ENCODE assay signal across 14 cellular contexts in the genomic region with DNA sequence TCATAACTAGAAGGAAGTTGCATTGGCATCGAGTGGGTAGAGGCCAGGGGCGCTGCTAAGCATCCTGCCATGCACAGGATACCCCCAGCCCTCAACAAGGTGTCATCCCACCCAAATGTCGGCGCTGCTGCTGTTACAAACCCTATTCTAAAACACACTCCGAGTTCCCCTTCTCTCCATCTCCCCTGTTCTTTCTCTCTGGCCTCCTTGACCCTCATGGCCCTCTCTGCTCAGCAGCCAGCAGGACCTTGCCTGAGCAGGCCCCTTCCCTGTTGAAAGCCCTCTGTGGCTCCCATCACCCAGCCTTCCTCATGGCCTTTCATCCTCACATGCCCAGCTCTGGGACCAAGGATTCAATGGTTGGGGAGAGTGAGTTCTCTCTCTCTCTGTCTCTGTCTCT. TPM values are rescaled to one million over a fixed set of nuclear protein-coding genes. Genes with fewer than 3 reads are reported as not detected.
DNase-seq lines count a peak whose midpoint lies in the region; ATAC-seq and TF ChIP-seq lines count a peak whose summit lies in the region.
"Had no signal": no experiment of that assay in that cellular context is flagged by ENCODE, and none has a peak within 500 bp of the region (broad histone marks: within the 10 kb centered on the region; RNA-seq: fewer than 3 reads in every experiment).

No MANE protein-coding gene starts in this region.

- H4K20me1 ChIP-seq in BLaER1 treated with 17β-estradiol and CSF1 and Interleukin-3, amounts not matched to agents 10 nM and 100 nM = no peaks in the 10 kb centered on the region

- peaks cover 9% of the 10 kb centered on the region for H3K4me1 Mint-ChIP-seq in endothelial cell (ENCODE audit: unreplicated experiment)
- peaks cover 5% of the 10 kb centered on the region for H3K4me1 Mint-ChIP-seq in activated naive CD8-positive, alpha-beta T cell treated with anti-CD3 and anti-CD28 coated beads for 36 hours
- H3K4me1 Mint-ChIP-seq: IgD-negative memory B cell had no signal

- H3K27ac Mint-ChIP-seq in endothelial cell (ENCODE audit: unreplicated experiment) = peak overlapping the region; percentile 31
- H3K27ac Mint-ChIP-seq in activated naive CD8-positive, alpha-beta T cell treated with anti-CD3 and anti-CD28 coated beads for 36 hours = no peak overlapping the region
- H3K27ac Mint-ChIP-seq: CD8-positive, alpha-beta memory T cell had no signal

- peaks cover 2 to 11% (median 8%) of the 10 kb centered on the region in 11 experiments; a peak in 21 of 22 replicates for H3K9me3 ChIP-seq in BLaER1 treated with 17β-estradiol and CSF1 and Interleukin-3, amounts not matched to agents 10 nM and 100 nM (replicated peaks in 1 of 11)
- H3K9me3 ChIP-seq: BE2C had no signal

- H3K4me3 ChIP-seq in BLaER1 treated with 17β-estradiol and CSF1 and Interleukin-3, amounts not matched to agents 10 nM and 100 nM = no peak overlapping the region
- H3K4me3 ChIP-seq: GM23248 had no signal

- no peak overlapping the region for H3K9ac ChIP-seq in BLaER1 treated with 17β-estradiol and CSF1 and Interleukin-3, amounts not matched to agents 10 nM and 100 nM
- H3K9ac ChIP-seq: GM23248 had no signal

- H3K36me3 Mint-ChIP-seq in endothelial cell (ENCODE audit: low read depth, unreplicated experiment) = no peaks in the 10 kb centered on the region
- H3K36me3 Mint-ChIP-seq in activated naive CD8-positive, alpha-beta T cell treated with anti-CD3 and anti-CD28 coated beads for 36 hours = peaks cover 12% of the 10 kb centered on the region
- H3K36me3 Mint-ChIP-seq: IgD-negative memory B cell had no signal

- intact Hi-C loops in cardiac septum (cut with DNase I) (no loop called here), left ventricle myocardium superior (cut with micrococcal nuclease) (no loop called here)

- H3K27ac ChIP-seq in BLaER1 treated with 17β-estradiol and CSF1 and Interleukin-3, amounts not matched to agents 10 nM and 100 nM = no peak overlapping the region
- H3K27ac ChIP-seq: GM23248 had no signal

- H3K9me3 Mint-ChIP-seq in endothelial cell (ENCODE audit: unreplicated experiment) = no peaks in the 10 kb centered on the region
- H3K9me3 Mint-ChIP-seq in activated naive CD8-positive, alpha-beta T cell treated with anti-CD3 and anti-CD28 coated beads for 36 hours = peaks cover 4% of the 10 kb centered on the region

- TF ChIP-seq CTCF in endothelial cell (IDR thresholded peaks at IDR 0.05; ENCODE audit: unreplicated experiment) = no peak

- H3K4me2 ChIP-seq in BLaER1 treated with 17β-estradiol and CSF1 and Interleukin-3, amounts not matched to agents 10 nM and 100 nM = peak overlapping the region in 6 of 11 experiments; percentile 4 to 52 (median 32); a peak in 7 of 22 replicates

- H3K4me1 ChIP-seq in BLaER1 treated with 17β-estradiol and CSF1 and Interleukin-3, amounts not matched to agents 10 nM and 100 nM = peaks cover 4 to 69% (median 34%) of the 10 kb centered on the region in 10 experiments; a peak in 19 of 20 replicates
- H3K4me1 ChIP-seq: Caco-2 had no signal

- no peak overlapping the region for H3K4me3 Mint-ChIP-seq in endothelial cell (ENCODE audit: unreplicated experiment)
- no peak overlapping the region for H3K4me3 Mint-ChIP-seq in activated naive CD8-positive, alpha-beta T cell treated with anti-CD3 and anti-CD28 coated beads for 36 hours

- DNase-seq in cardiac septum (ENCODE audit: low spot score) (peak; percentile 53), left ventricle myocardium superior (no peak), endothelial cell (ENCODE audit: low spot score) (no peak), HuH-7 (ENCODE audit: low spot score) (no peak)
- DNase-seq in activated naive CD8-positive, alpha-beta T cell treated with anti-CD3 and anti-CD28 coated beads for 36 hours = no peak
- DNase-seq: BE2C; Caco-2; CD8-positive, alpha-beta memory T cell; GM23248; H7 had no signal

- 0 out of 22 replicates have a peak, but pooled peaks cover 0 to 4% (median 0%) of the 10 kb centered on the region in 11 experiments for H3K36me3 ChIP-seq in BLaER1 treated with 17β-estradiol and CSF1 and Interleukin-3, amounts not matched to agents 10 nM and 100 nM
- H3K36me3 ChIP-seq: BE2C had no signal

- no peak for ATAC-seq in left ventricle myocardium superior
- no peak for ATAC-seq in GM18868 (IDR thresholded peaks at IDR 0.05; ENCODE audit: unreplicated experiment)

- no peaks in the 10 kb centered on the region for H3K27me3 Mint-ChIP-seq in endothelial cell (ENCODE audit: unreplicated experiment)
- H3K27me3 Mint-ChIP-seq in activated naive CD8-positive, alpha-beta T cell treated with anti-CD3 and anti-CD28 coated beads for 36 hours = peaks cover 8% of the 10 kb centered on the region

- H3K27me3 ChIP-seq in BLaER1 treated with 17β-estradiol and CSF1 and Interleukin-3, amounts not matched to agents 10 nM and 100 nM = no peaks in the 10 kb centered on the region
- H3K27me3 ChIP-seq: BE2C had no signal

RNA-seq across cellular contexts. Expression of gene CACNG5, which starts 22.3 kb away (rescaled TPM):
- total RNA-seq in cardiac septum = not detected
- total RNA-seq in left ventricle myocardium superior = not detected
- not detected for total RNA-seq in endothelial cell (ENCODE audit: unreplicated experiment)
- total RNA-seq in activated naive CD8-positive, alpha-beta T cell treated with anti-CD3 and anti-CD28 coated beads for 36 hours = not detected
- total RNA-seq: Caco-2; CD8-positive, alpha-beta memory T cell; Daoy; GM23248 had no signal
